15 cellular contexts compared by ENCODE assay signal in the genomic region with DNA sequence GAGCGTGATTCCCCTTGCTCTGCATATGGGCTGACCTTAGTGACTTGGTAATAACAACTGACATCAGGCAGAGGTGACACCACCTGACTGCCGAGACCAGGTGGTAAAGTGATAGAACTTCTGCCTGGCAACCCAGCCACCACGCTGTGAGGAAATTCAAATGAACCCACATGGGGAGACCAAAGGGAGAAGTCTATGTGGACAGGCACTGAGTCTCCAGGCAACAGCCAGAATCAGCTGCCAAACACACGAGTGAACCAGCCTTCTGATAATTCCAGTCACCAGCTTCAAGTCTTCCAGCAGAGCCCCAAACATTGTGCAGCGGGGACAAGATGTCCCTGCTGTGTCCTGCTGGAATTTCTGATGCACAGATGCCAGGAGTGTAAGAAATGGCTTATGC. TPM values are rescaled to one million over a fixed set of nuclear protein-coding genes. Genes with fewer than 3 reads are reported as not detected.
DNase-seq lines count a peak whose midpoint lies in the region; ATAC-seq lines count a peak whose summit lies in the region.
"Had no signal": no experiment of that assay in that cellular context is flagged by ENCODE, and none has a peak within 500 bp of the region (broad histone marks: within the 10 kb centered on the region; RNA-seq: fewer than 3 reads in every experiment).

No MANE protein-coding gene starts in this region.

- DNase-seq in Right ventricle myocardium superior = no peak
- no peak for DNase-seq in left cardiac atrium
- DNase-seq in left kidney (ENCODE audit: low read depth, low spot score) = peak; percentile 39
- DNase-seq in putamen (ENCODE audit: low spot score) = no peak
- DNase-seq in activated CD4-positive, CD25-positive, alpha-beta regulatory T cell treated with anti-CD3 and anti-CD28 coated beads, Interleukin-2, amount 50 U/mL, for 72 hours = no peak
- DNase-seq: C1 segment of cervical spinal cord; CD8-positive, alpha-beta memory T cell; GOT3; NCI-H1105; NCI-H1694 treated with DMSO at 0.1 percent for 48 hours; Peyer's patch had no signal

- intact Hi-C loops in Right ventricle myocardium superior (cut with DNase I) = no loop called here
- intact Hi-C loops in left cardiac atrium (cut with DNase I) = loop anchor here in 1 of 2 donors (10.0 kb wide), 1 partner anchor 121 kb away; no protein-coding TSS in a partner anchor

- peak overlapping the region; percentile 3 for H3K27ac ChIP-seq in cingulate gyrus (ENCODE audit: low read depth, low read length)
- H3K27ac ChIP-seq: Peyer's patch, SK-N-MC had no signal

- peak; percentile 94 for ATAC-seq in Right ventricle myocardium superior (ENCODE audit: poor library complexity)
- ATAC-seq in left cardiac atrium = no peak
- ATAC-seq in HG02981 (IDR thresholded peaks at IDR 0.05; ENCODE audit: unreplicated experiment) = no peak

RNA-seq across cellular contexts. Expression of a gene that starts 29.7 kb away (rescaled TPM):
- total RNA-seq in Right ventricle myocardium superior (not detected), left cardiac atrium (not detected)
- total RNA-seq: CD8-positive, alpha-beta memory T cell; NCI-H460; Peyer's patch had no signal
